In genomic region chr7:41698114-41698513, GRCh38 we compare ENCODE assay signal across 15 cellular contexts. TPM values are rescaled to one million over a fixed set of nuclear protein-coding genes. Genes with fewer than 3 reads are reported as not detected.
DNase-seq lines count a peak whose midpoint lies in the region; ATAC-seq and TF ChIP-seq lines count a peak whose summit lies in the region.
"Had no signal": no experiment of that assay in that cellular context is flagged by ENCODE, and none has a peak within 500 bp of the region (broad histone marks: within the 10 kb centered on the region; RNA-seq: fewer than 3 reads in every experiment).

No MANE protein-coding gene starts in this region.

- H3K9me3 Mint-ChIP-seq in CD4-positive, alpha-beta memory T cell, result peaks cover 0 to 4% (median 0%) of the 10 kb centered on the region in 8 donors

- H3K4me1 Mint-ChIP-seq in CD4-positive, alpha-beta memory T cell, result peaks cover 0 to 4% (median under 1%) of the 10 kb centered on the region in 4 donors

- H3K4me1 ChIP-seq in RWPE2 (ENCODE audit: insufficient read depth, poor library complexity, severe bottlenecking), result peaks cover 35% of the 10 kb centered on the region
- H3K4me1 ChIP-seq in neuron (ENCODE audit: insufficient read depth, low read length), result peaks cover 44% of the 10 kb centered on the region
- H3K4me1 ChIP-seq in CD4-positive, alpha-beta memory T cell (ENCODE audit: insufficient read depth, low read length), result no peaks in the 10 kb centered on the region
- H3K4me1 ChIP-seq in prostate gland (replicated peaks), result no peaks in the 10 kb centered on the region

- no peak for ATAC-seq in RWPE2 (ENCODE audit: low read depth)
- ATAC-seq: gastrocnemius medialis had no signal

- H3K36me3 ChIP-seq in RWPE2 (ENCODE audit: low read depth) (peaks cover 88% of the 10 kb centered on the region), neuron (ENCODE audit: insufficient read depth, low read length) (no peaks in the 10 kb centered on the region), prostate gland (no peaks in the 10 kb centered on the region)
- H3K36me3 ChIP-seq in CD4-positive, alpha-beta memory T cell (ENCODE audit: insufficient read depth, low read length), result no peaks in the 10 kb centered on the region
- H3K36me3 ChIP-seq: gastrocnemius medialis, Peyer's patch had no signal

- POLR2A ChIA-PET in CD4-positive, alpha-beta memory T cell (lab: Charles Lee; ENCODE audit: partially characterized antibody), result no interaction called here

- WGBS in prostate gland, result 94% methylated on average over 3 of the region's 3 CpGs

- TF ChIP-seq CTCF in AG09309 (IDR thresholded peaks at IDR 0.05; ENCODE audit: control insufficient read depth, insufficient read depth, low read depth, low read length, missing control alignments) (no peak), RWPE2 (IDR thresholded peaks at IDR 0.05; ENCODE audit: poor library complexity, severe bottlenecking) (no peak), fibroblast of mammary gland (conservative IDR thresholded peaks at IDR 0.05; ENCODE audit: control insufficient read depth, insufficient read depth, low read depth, low read length) (no peak), prostate gland (IDR thresholded peaks at IDR 0.05) (no peak)

- H3K27ac Mint-ChIP-seq in CD4-positive, alpha-beta memory T cell, result no peak overlapping the region

- H3K9me3 ChIP-seq in RWPE2 (ENCODE audit: severe bottlenecking), result no peaks in the 10 kb centered on the region
- no peaks in the 10 kb centered on the region for H3K9me3 ChIP-seq in neuron (ENCODE audit: low read length)
- H3K9me3 ChIP-seq in CD4-positive, alpha-beta memory T cell (ENCODE audit: control insufficient read depth in 1 of 2, low read length in 2 of 2), result no peaks in the 10 kb centered on the region
- H3K9me3 ChIP-seq in prostate gland, result no peaks in the 10 kb centered on the region
- H3K9me3 ChIP-seq: gastrocnemius medialis, Peyer's patch had no signal

- H3K4me3 Mint-ChIP-seq in CD4-positive, alpha-beta memory T cell, result no peak overlapping the region

- H3K4me3 ChIP-seq in AG09309 (ENCODE audit: control insufficient read depth, low read depth, low read length) (peak overlapping the region; percentile 60), RWPE2 (ENCODE audit: severe bottlenecking) (peak overlapping the region; percentile 43), fibroblast of mammary gland (ENCODE audit: control insufficient read depth, low read depth, low read length) (peak overlapping the region; percentile 81), neuron (ENCODE audit: low read length) (peak overlapping the region; percentile 71), prostate gland (no peak overlapping the region)
- no peak overlapping the region for H3K4me3 ChIP-seq in CD4-positive, alpha-beta memory T cell (ENCODE audit: low read length in 2 of 2)

- H3K27me3 Mint-ChIP-seq in CD4-positive, alpha-beta memory T cell, result peaks cover 7 to 13% of the 10 kb centered on the region in 2 donors

- intact Hi-C loops in CD4-positive, alpha-beta memory T cell (cut with micrococcal nuclease), result no loop called here
- intact Hi-C loops in prostate gland (cut with DNase I), result loop anchor here (5.0 kb wide), 1 partner anchor 786 kb away; no protein-coding TSS in a partner anchor

- TF ChIP-seq POLR2A in prostate gland (IDR thresholded peaks at IDR 0.05), result no peak

- CTCF ChIA-PET in CD4-positive, alpha-beta memory T cell (lab: Charles Lee; ENCODE audit: partially characterized antibody), result no interaction called here

- H3K27ac ChIP-seq in RWPE2 (ENCODE audit: poor library complexity, severe bottlenecking) (peak overlapping the region; percentile 75), prostate gland (no peak overlapping the region)
- H3K27ac ChIP-seq in CD4-positive, alpha-beta memory T cell (ENCODE audit: low read depth, low read length), result no peak overlapping the region
- H3K27ac ChIP-seq: gastrocnemius medialis, Peyer's patch had no signal

- H3K27me3 ChIP-seq in RWPE2 (ENCODE audit: insufficient read depth, poor library complexity, severe bottlenecking), result no peaks in the 10 kb centered on the region
- no peaks in the 10 kb centered on the region for H3K27me3 ChIP-seq in neuron (ENCODE audit: insufficient read depth, low read length)
- H3K27me3 ChIP-seq in CD4-positive, alpha-beta memory T cell (ENCODE audit: insufficient read depth, low read length), result peaks cover 9% of the 10 kb centered on the region
- no peaks in the 10 kb centered on the region for H3K27me3 ChIP-seq in prostate gland (replicated peaks; ENCODE audit: insufficient read depth)
- H3K27me3 ChIP-seq: Peyer's patch had no signal

- H2AFZ ChIP-seq in neuron (ENCODE audit: low read depth, low read length), result no peak overlapping the region

- no peaks in the 10 kb centered on the region for H3K36me3 Mint-ChIP-seq in CD4-positive, alpha-beta memory T cell

- DNase-seq in AG09309 (ENCODE audit: low read depth) (no peak), RWPE2 (ENCODE audit: low spot score) (no peak), fibroblast of mammary gland (ENCODE audit: low read depth) (no peak), prostate gland (ENCODE audit: low spot score) (no peak), NOMO-1 (lab: John Stamatoyannopoulos, UW; ENCODE audit: unreplicated experiment in 2 of 2) (no peak)
- DNase-seq in CD4-positive, alpha-beta memory T cell, result no peak
- DNase-seq in stimulated activated CD4-positive, alpha-beta T cell treated with anti-CD3 and anti-CD28 coated beads, Interleukin-4, amount 100 ng/mL, for 4 hours, result no peak
- DNase-seq: activated CD4-positive, alpha-beta T cell treated with anti-CD3 and anti-CD28 coated beads, Interleukin-2, amount 50 U/mL, for 48 hours; DND-41; gastrocnemius medialis; left ventricle myocardium superior; NCI-H446; Peyer's patch; stimulated activated CD4-positive, alpha-beta T cell treated with anti-CD3 and anti-CD28 coated beads, Interleukin-1b, Interleukin-23, amount 100 ng/mL, for 48 hours had no signal

RNA-seq across cellular contexts. Expression of gene INHBA, which starts 4.8 kb away (rescaled TPM):
- under 1 TPM in 1 of 2 experiments, not detected in 1; 0.14 TPM for total RNA-seq in CD4-positive, alpha-beta memory T cell
- not detected for polyA plus RNA-seq in CD4-positive, alpha-beta memory T cell
- total RNA-seq in prostate gland, result 1 to 10 TPM in 1 of 2 donors, under 1 TPM in 1; 0.73 to 6.6 TPM

Comparison
In these comparisons a context has a peak if more than half of its experiments do, and no peak if none do; other contexts are left out.
1. H3K4me3 ChIP-seq: peak in AG09309 (single experiment), RWPE2 (single experiment), fibroblast of mammary gland (single experiment) and neuron (single experiment); none in CD4-positive, alpha-beta memory T cell (0 of 2) and prostate gland (0 of 2).